Comparison of ENCODE assay signal across 1 cellular context in the genomic region with DNA sequence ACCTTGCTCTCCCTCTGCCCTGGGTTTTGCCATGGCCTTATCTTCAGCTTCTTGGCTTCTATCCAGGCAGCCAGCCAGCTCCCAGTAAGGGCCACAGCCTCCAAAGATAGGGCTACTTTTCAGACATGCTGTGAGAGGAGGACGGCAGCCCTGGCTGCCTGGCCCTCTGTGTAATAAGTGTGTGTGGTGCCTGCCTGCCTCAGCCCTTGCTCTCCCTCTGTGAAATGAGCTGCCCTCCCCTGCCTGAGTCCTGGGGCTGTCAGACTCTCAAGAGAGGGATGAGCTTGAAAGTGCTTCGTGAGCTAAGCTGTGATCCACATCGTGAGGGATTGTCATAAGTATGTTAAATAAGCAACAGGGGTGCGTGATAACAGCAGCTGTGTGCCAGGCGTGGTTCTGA.
TF ChIP-seq lines count a peak whose summit lies in the region.

No MANE protein-coding gene starts in this region.

TF ChIP-seq in endothelial cell of umbilical vein, 7 proteins besides CTCF, POLR2A, EP300 and RAD21 (continued from another document):
- TF ChIP-seq GATA2 (IDR thresholded peaks at IDR 0.05; ENCODE audit: insufficient read depth, insufficient read length, low read depth, low read length) (no peak), EZH2 (IDR thresholded peaks at IDR 0.05; ENCODE audit: borderline replicate concordance, low read depth, low read length, severe bottlenecking) (no peak), FOS (IDR thresholded peaks at IDR 0.05; ENCODE audit: borderline replicate concordance, insufficient read depth, low read length) (no peak)
